ENCODE assay signal across 26 cellular contexts in the genomic region with DNA sequence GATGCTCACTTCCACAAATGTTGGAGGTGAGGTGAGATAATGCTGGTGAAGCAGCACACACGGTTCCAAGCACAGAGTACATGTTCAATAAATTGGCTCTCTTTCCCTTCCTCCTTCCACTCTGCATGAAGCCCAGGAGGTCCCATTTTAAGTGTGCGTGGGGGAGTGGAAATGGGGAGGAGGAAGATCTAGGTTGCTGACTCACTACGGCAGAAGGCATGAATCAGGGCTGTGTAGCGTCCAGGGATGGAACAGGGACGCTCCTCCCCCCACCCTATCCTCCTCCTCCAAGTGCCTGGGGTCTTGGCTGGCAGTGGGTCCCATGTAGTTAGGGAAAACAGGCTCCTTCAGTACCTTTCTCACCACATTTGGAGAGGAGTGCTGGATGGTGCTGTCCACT. TPM values are rescaled to one million over a fixed set of nuclear protein-coding genes. Genes with fewer than 3 reads are reported as not detected.
DNase-seq lines count a peak whose midpoint lies in the region; TF ChIP-seq lines count a peak whose summit lies in the region.
"Had no signal": no experiment of that assay in that cellular context is flagged by ENCODE, and none has a peak within 500 bp of the region (broad histone marks: within the 10 kb centered on the region; RNA-seq: fewer than 3 reads in every experiment).

No MANE protein-coding gene starts in this region.

- H3K9me3 Mint-ChIP-seq in glutamatergic neuron (ENCODE audit: unreplicated experiment): peaks cover 4% of the 10 kb centered on the region
- H3K9me3 Mint-ChIP-seq in osteocyte (ENCODE audit: unreplicated experiment): no peaks in the 10 kb centered on the region
- H3K9me3 Mint-ChIP-seq: activated CD4-positive, alpha-beta T cell treated with anti-CD3 and anti-CD28 coated beads, Interleukin-2, amount 10 ng/mL, durations not matched to agents 24 days and 14 days; activated T-cell treated with anti-CD3 and anti-CD28 coated beads, Interleukin-2, amount 50 U/mL, for 24 hours had no signal

- in situ Hi-C loops in KBM-7 (cut with MboI; ENCODE audit: low pct_unique_long_range_greater_than_20kb, low sequenced_read_pairs): no loop called here
- in situ Hi-C loops in astrocyte of the spinal cord (cut with HindIII; ENCODE audit: low sequenced_read_pairs): no loop called here

- H3K4me1 Mint-ChIP-seq in glutamatergic neuron (ENCODE audit: low read depth, unreplicated experiment) (peaks cover 3% of the 10 kb centered on the region), osteocyte (ENCODE audit: unreplicated experiment) (no peaks in the 10 kb centered on the region)
- H3K4me1 Mint-ChIP-seq: T-helper 17 cell had no signal

- H3K4me3 Mint-ChIP-seq in glutamatergic neuron (ENCODE audit: unreplicated experiment): peak overlapping the region; percentile 42
- H3K4me3 Mint-ChIP-seq in osteocyte (ENCODE audit: unreplicated experiment): no peak overlapping the region
- H3K4me3 Mint-ChIP-seq: activated CD4-positive, alpha-beta T cell treated with anti-CD3 and anti-CD28 coated beads, Interleukin-2, amount 10 ng/mL, durations not matched to agents 24 days and 14 days; activated T-cell treated with anti-CD3 and anti-CD28 coated beads, Interleukin-2, amount 50 U/mL, for 24 hours; effector memory CD8-positive, alpha-beta T cell; T-helper 17 cell had no signal

- H3K4me3 ChIP-seq in astrocyte of the spinal cord (ENCODE audit: low read depth, low read length): no peak overlapping the region
- H3K4me3 ChIP-seq: coronary artery had no signal

- peak; percentile 50 for DNase-seq in EL
- peak; percentile 4 for DNase-seq in KBM-7
- peak; percentile 27 for DNase-seq in astrocyte of the spinal cord (ENCODE audit: low read depth, low spot score)
- no peak for DNase-seq in glutamatergic neuron
- DNase-seq in osteocyte (ENCODE audit: extremely low spot score, unreplicated experiment): no peak
- DNase-seq in SK-N-DZ (ENCODE audit: low spot score): no peak
- DNase-seq in H4 (ENCODE audit: low spot score): no peak
- no peak for DNase-seq in NCI-H82 treated with DMSO at 0.1 percent for 48 hours (lab: John Stamatoyannopoulos, UW; ENCODE audit: unreplicated experiment)
- DNase-seq: activated CD4-positive, alpha-beta T cell treated with anti-CD3 and anti-CD28 coated beads, Interleukin-2, amount 10 ng/mL, durations not matched to agents 24 days and 14 days; activated naive CD4-positive, alpha-beta T cell; activated T-cell treated with anti-CD3 and anti-CD28 coated beads, Interleukin-2, amount 50 U/mL, for 24 hours; amniotic stem cell; DMS79 treated with DMSO at 0.1 percent for 48 hours; effector memory CD8-positive, alpha-beta T cell; islet precursor cell; left ventricle myocardium superior; NCI-H1417; NCI-H2029 treated with DMSO at 0.1 percent for 48 hours; NCI-H2227 treated with DMSO at 0.1 percent for 48 hours; NCI-H69; RPMI8226; stimulated activated CD4-positive, alpha-beta T cell treated with anti-CD3 and anti-CD28 coated beads, Interleukin-15, amount 100 ng/mL, for 24 hours; stimulated activated naive CD4-positive, alpha-beta T cell treated with Interleukin-2 at 50 U/mL for 16 hours; T-helper 17 cell had no signal

- H3K36me3 Mint-ChIP-seq in glutamatergic neuron (ENCODE audit: unreplicated experiment): peaks cover 14% of the 10 kb centered on the region
- H3K36me3 Mint-ChIP-seq in osteocyte (ENCODE audit: unreplicated experiment): peaks cover 24% of the 10 kb centered on the region

- no peaks in the 10 kb centered on the region for H3K27me3 Mint-ChIP-seq in glutamatergic neuron (ENCODE audit: unreplicated experiment)
- no peaks in the 10 kb centered on the region for H3K27me3 Mint-ChIP-seq in osteocyte (ENCODE audit: unreplicated experiment)
- H3K27me3 Mint-ChIP-seq: activated CD4-positive, alpha-beta T cell treated with anti-CD3 and anti-CD28 coated beads, Interleukin-2, amount 10 ng/mL, durations not matched to agents 24 days and 14 days; activated T-cell treated with anti-CD3 and anti-CD28 coated beads, Interleukin-2, amount 50 U/mL, for 24 hours; effector memory CD8-positive, alpha-beta T cell; T-helper 17 cell had no signal

- no peak for TF ChIP-seq CTCF in astrocyte of the spinal cord (IDR thresholded peaks at IDR 0.05; ENCODE audit: low read depth, low read length)
- no peak for TF ChIP-seq CTCF in glutamatergic neuron (IDR thresholded peaks at IDR 0.05; ENCODE audit: partially characterized antibody, unreplicated experiment)
- TF ChIP-seq CTCF in osteocyte (IDR thresholded peaks at IDR 0.05): no peak

- no peak overlapping the region for H3K27ac Mint-ChIP-seq in glutamatergic neuron (ENCODE audit: unreplicated experiment)
- H3K27ac Mint-ChIP-seq in osteocyte (ENCODE audit: unreplicated experiment): no peak overlapping the region
- H3K27ac Mint-ChIP-seq: activated CD4-positive, alpha-beta T cell treated with anti-CD3 and anti-CD28 coated beads, Interleukin-2, amount 10 ng/mL, durations not matched to agents 24 days and 14 days; activated T-cell treated with anti-CD3 and anti-CD28 coated beads, Interleukin-2, amount 50 U/mL, for 24 hours; effector memory CD8-positive, alpha-beta T cell; T-helper 17 cell had no signal

RNA-seq across cellular contexts. Expression of a gene that starts 44.2 kb away (rescaled TPM):
- total RNA-seq in glutamatergic neuron (ENCODE audit: unreplicated experiment): 59.5 TPM
- 10.0 and 10.2 TPM in 2 replicates for total RNA-seq in osteocyte
- polyA plus RNA-seq in SK-N-DZ (2014; cell fraction: cytosol; rRNA removed): 0.80 and 3.7 TPM in 2 replicates
- polyA plus RNA-seq in SK-N-DZ (2014; cell fraction: nucleus; rRNA removed): 6.2 and 7.3 TPM in 2 replicates
- total RNA-seq in H4 (2014; rRNA removed; shearing (Covaris generic)): 1.8 and 3.4 TPM in 2 replicates

RNA-seq across cellular contexts. Expression of a gene that starts 44.3 kb away (rescaled TPM):
- 8.5 TPM for total RNA-seq in glutamatergic neuron (ENCODE audit: unreplicated experiment)
- total RNA-seq in osteocyte: 0.65 and 1.3 TPM in 2 replicates
- 14.6 and 14.9 TPM in 2 replicates for polyA plus RNA-seq in SK-N-DZ (2014; cell fraction: cytosol; rRNA removed)
- 23.8 and 25.1 TPM in 2 replicates for polyA plus RNA-seq in SK-N-DZ (2014; cell fraction: nucleus; rRNA removed)
- total RNA-seq in H4 (2014; rRNA removed; shearing (Covaris generic)): 8.1 and 10.9 TPM in 2 replicates
- total RNA-seq: SK-MEL-5 had no signal

RNA-seq across cellular contexts. Expression of a gene that starts 44.3 kb away (rescaled TPM):
- 398 TPM for total RNA-seq in glutamatergic neuron (ENCODE audit: unreplicated experiment)
- 750 and 815 TPM in 2 replicates for total RNA-seq in osteocyte
- polyA plus RNA-seq in SK-N-DZ (2014; cell fraction: cytosol; rRNA removed): 2,631 and 2,777 TPM in 2 replicates
- 785 and 949 TPM in 2 replicates for polyA plus RNA-seq in SK-N-DZ (2014; cell fraction: nucleus; rRNA removed)
- total RNA-seq in H4 (2014; rRNA removed; shearing (Covaris generic)): 1,580 and 1,699 TPM in 2 replicates

Comparison
In these comparisons a context has a peak if more than half of its experiments do, and no peak if none do; other contexts are left out.
1. DNase-seq: peak in EL (single experiment), KBM-7 (single experiment) and astrocyte of the spinal cord (single experiment); none in glutamatergic neuron (single experiment), osteocyte (single experiment), SK-N-DZ (single experiment), H4 (single experiment) and NCI-H82 treated with DMSO at 0.1 percent for 48 hours (single experiment).